ENCODE assay signal across 2 cellular contexts in genomic region chr9:22100626-22101025, GRCh38.
TF ChIP-seq lines count a peak whose summit lies in the region.

No MANE protein-coding gene starts in this region.

TF ChIP-seq in GM12878, 131 proteins besides CTCF, POLR2A, EP300 and RAD21 (continued from another document):
- no peak for TF ChIP-seq PRDM15 (CRISPR knock-in tag; IDR thresholded peaks at IDR 0.05)
- no peak for TF ChIP-seq PML (IDR thresholded peaks at IDR 0.05; ENCODE audit: low read length)
- no peak for TF ChIP-seq YBX1 (IDR thresholded peaks at IDR 0.05)

TF ChIP-seq in liver, 16 proteins besides CTCF, POLR2A, EP300 and RAD21 (continued from another document):
- TF ChIP-seq MAX (IDR thresholded peaks at IDR 0.05) (no peak), JUND (IDR thresholded peaks at IDR 0.05) (no peak), ATF3 (IDR thresholded peaks at IDR 0.05) (no peak), TAF1 (conservative IDR thresholded peaks at IDR 0.05) (no peak), ZBTB33 (IDR thresholded peaks at IDR 0.05) (no peak)
